17 cellular contexts compared by ENCODE assay signal in genomic region chr2:203728321-203728720, GRCh38. TPM values are rescaled to one million over a fixed set of nuclear protein-coding genes. Genes with fewer than 3 reads are reported as not detected.
"Had no signal": no experiment of that assay in that cellular context is flagged by ENCODE, and none has a peak within 500 bp of the region (broad histone marks: within the 10 kb centered on the region; RNA-seq: fewer than 3 reads in every experiment).

No MANE protein-coding gene starts in this region.

- H3K4me3 Mint-ChIP-seq: memory B cell; neural crest cell; stimulated activated memory B cell treated with anti-CD40 and anti-IgM and Interleukin-4, amounts not matched to agents 10 μg/mL and 1 μg/mL and 100 μg/mL, for 72 hours had no signal

- H3K4me3 ChIP-seq: heart right ventricle, spleen, upper lobe of right lung had no signal

- H3K36me3 Mint-ChIP-seq: memory B cell; stimulated activated memory B cell treated with anti-CD40 and anti-IgM and Interleukin-4, amounts not matched to agents 10 μg/mL and 1 μg/mL and 100 μg/mL, for 72 hours had no signal

- ATAC-seq: heart right ventricle; left ventricle myocardium superior; stimulated activated memory B cell treated with anti-CD40 and anti-IgM and Interleukin-4, amounts not matched to agents 10 μg/mL and 1 μg/mL and 100 μg/mL, for 72 hours; upper lobe of right lung had no signal

- H3K27me3 ChIP-seq: brain microvascular endothelial cell, heart right ventricle, spleen, upper lobe of right lung had no signal

- H3K4me1 ChIP-seq: upper lobe of right lung had no signal

- H3K4me1 Mint-ChIP-seq: memory B cell; stimulated activated memory B cell treated with anti-CD40 and anti-IgM and Interleukin-4, amounts not matched to agents 10 μg/mL and 1 μg/mL and 100 μg/mL, for 72 hours had no signal

- H3K27ac ChIP-seq: brain microvascular endothelial cell, heart right ventricle, spleen, upper lobe of right lung had no signal

- H3K36me3 ChIP-seq: brain microvascular endothelial cell, heart right ventricle, spleen, upper lobe of right lung had no signal

- H3K27ac Mint-ChIP-seq: memory B cell; stimulated activated memory B cell treated with anti-CD40 and anti-IgM and Interleukin-4, amounts not matched to agents 10 μg/mL and 1 μg/mL and 100 μg/mL, for 72 hours had no signal

- H3K27me3 Mint-ChIP-seq: stimulated activated memory B cell treated with anti-CD40 and anti-IgM and Interleukin-4, amounts not matched to agents 10 μg/mL and 1 μg/mL and 100 μg/mL, for 72 hours had no signal

- H3K9me3 ChIP-seq: heart right ventricle, spleen, upper lobe of right lung had no signal

- DNase-seq: activated CD4-positive, alpha-beta T cell treated with anti-CD3 and anti-CD28 coated beads for 4 hours; activated gamma-delta T cell treated with Interleukin-2 at 50 U/mL for 16 hours; activated T-cell treated with anti-CD3 and anti-CD28 coated beads for 4 hours; aorta; brain microvascular endothelial cell; central memory CD4-positive, alpha-beta T cell; heart right ventricle; kidney glomerular epithelial cell; left ventricle myocardium superior; retina; spleen; stimulated activated CD4-positive, alpha-beta T cell treated with anti-CD3 and anti-CD28 coated beads, Interleukin-4, amount 100 ng/mL, for 4 hours; upper lobe of right lung had no signal

- H3K9me3 Mint-ChIP-seq: memory B cell; stimulated activated memory B cell treated with anti-CD40 and anti-IgM and Interleukin-4, amounts not matched to agents 10 μg/mL and 1 μg/mL and 100 μg/mL, for 72 hours; T-helper 1 cell treated with Interleukin-12 subunit alpha and Interleukin-12 subunit beta and Interleukin-4 antibody, amounts not matched to agents 30 μg/mL and 1 μg/mL, for 36 hours had no signal

RNA-seq across cellular contexts. Expression of gene CD28, which starts 21.9 kb away (rescaled TPM):
- total RNA-seq: neural crest cell had no signal
